9 cellular contexts compared by ENCODE assay signal in the genomic region with DNA sequence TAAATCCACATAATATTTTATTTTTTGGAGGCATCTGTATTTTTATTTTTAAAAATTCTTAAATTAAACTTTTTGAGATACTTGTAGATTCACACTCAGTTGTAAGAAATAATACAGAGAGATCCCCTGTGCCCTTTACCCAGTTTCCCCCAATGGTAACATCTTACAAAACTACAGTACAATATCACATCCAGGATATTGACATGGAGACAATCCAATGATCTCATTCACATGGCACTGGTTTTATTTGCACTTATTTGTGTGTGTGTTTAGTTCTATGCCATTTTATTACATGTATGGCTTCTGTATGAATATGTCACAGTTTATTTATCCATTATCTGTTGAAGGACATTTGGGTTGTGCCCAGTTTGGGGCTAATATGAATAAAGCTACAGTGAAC.
"Had no signal": no experiment of that assay in that cellular context is flagged by ENCODE, and none has a peak within 500 bp of the region (broad histone marks: within the 10 kb centered on the region; RNA-seq: fewer than 3 reads in every experiment).

No MANE protein-coding gene starts in this region.

- H3K27ac ChIP-seq: GM23248 had no signal

- H3K4me3 ChIP-seq: GM23248, HAP-1, K562 had no signal

- FAIRE-seq: HTR-8/SVneo, K562 had no signal

- DNase-seq: GM23248, GOT3, H7, IMR-90, KG1 had no signal

- ATAC-seq: HCT116, K562 had no signal

- H2AFZ ChIP-seq: GM23248 had no signal

- H3K9ac ChIP-seq: GM23248 had no signal

- H3K4me1 ChIP-seq: HAP-1 had no signal
